8 cellular contexts compared by ENCODE assay signal in genomic region chr2:15636972-15637785, GRCh38. TPM values are rescaled to one million over a fixed set of nuclear protein-coding genes. Genes with fewer than 3 reads are reported as not detected.
DNase-seq lines count a peak whose midpoint lies in the region; ATAC-seq and TF ChIP-seq lines count a peak whose summit lies in the region.

No MANE protein-coding gene starts in this region.

- H3K4me3 ChIP-seq in BJ (ENCODE audit: low read depth, low read length) = no peak overlapping the region

- H3K4me1 Mint-ChIP-seq in endothelial cell (ENCODE audit: unreplicated experiment) = peaks cover 13% of the 10 kb centered on the region
- H3K4me1 Mint-ChIP-seq in stimulated activated effector memory CD8-positive, alpha-beta T cell treated with anti-CD3 and anti-CD28 coated beads, Interleukin-12 subunit alpha, Interleukin-12 subunit beta, amount 100 ng/mL, for 72 hours = no peaks in the 10 kb centered on the region

- H3K27me3 Mint-ChIP-seq in endothelial cell (ENCODE audit: unreplicated experiment) = peaks cover 1% of the 10 kb centered on the region

- H3K27ac Mint-ChIP-seq in endothelial cell (ENCODE audit: unreplicated experiment) = no peak overlapping the region
- no peak overlapping the region for H3K27ac Mint-ChIP-seq in stimulated activated effector memory CD8-positive, alpha-beta T cell treated with anti-CD3 and anti-CD28 coated beads, Interleukin-12 subunit alpha, Interleukin-12 subunit beta, amount 100 ng/mL, for 72 hours

- peak; percentile 95 for ATAC-seq in GM18867 (IDR thresholded peaks at IDR 0.05; ENCODE audit: unreplicated experiment)
- peak; percentile 89 for ATAC-seq in HG03045 (IDR thresholded peaks at IDR 0.05; ENCODE audit: unreplicated experiment)
- ATAC-seq in stimulated activated effector memory CD8-positive, alpha-beta T cell treated with anti-CD3 and anti-CD28 coated beads, Interleukin-12 subunit alpha, Interleukin-12 subunit beta, amount 100 ng/mL, for 72 hours = peak; percentile 70

- POLR2A ChIA-PET in BJ (lab: Charles Lee) = no interaction called here

- CTCF ChIA-PET in BJ (lab: Yijun Ruan, JAX) = interaction anchor here (0.6 to 7.5 kb wide), 12 partner anchors 8 to 974 kb away, joined by 3 to 54 read pairs (median 4); no protein-coding TSS in a partner anchor

- peaks cover 8% of the 10 kb centered on the region for H3K36me3 ChIP-seq in BJ (ENCODE audit: control insufficient read depth, insufficient read depth, low read length)

- H3K36me3 Mint-ChIP-seq in endothelial cell (ENCODE audit: low read depth, unreplicated experiment) = peaks cover 29% of the 10 kb centered on the region
- peaks cover 43% of the 10 kb centered on the region for H3K36me3 Mint-ChIP-seq in stimulated activated effector memory CD8-positive, alpha-beta T cell treated with anti-CD3 and anti-CD28 coated beads, Interleukin-12 subunit alpha, Interleukin-12 subunit beta, amount 100 ng/mL, for 72 hours

- no peaks in the 10 kb centered on the region for H3K9me3 Mint-ChIP-seq in endothelial cell (ENCODE audit: unreplicated experiment)
- peaks cover 6% of the 10 kb centered on the region for H3K9me3 Mint-ChIP-seq in stimulated activated effector memory CD8-positive, alpha-beta T cell treated with anti-CD3 and anti-CD28 coated beads, Interleukin-12 subunit alpha, Interleukin-12 subunit beta, amount 100 ng/mL, for 72 hours

- TF ChIP-seq CTCF in BJ (IDR thresholded peaks at IDR 0.05; ENCODE audit: insufficient read depth, low read depth, low read length) (peak; percentile 81), endothelial cell (IDR thresholded peaks at IDR 0.05; ENCODE audit: unreplicated experiment) (peak; percentile 88)

- no peaks in the 10 kb centered on the region for H3K27me3 ChIP-seq in BJ (ENCODE audit: control insufficient read depth, insufficient read depth, low read length)

- H3K4me3 Mint-ChIP-seq in endothelial cell (ENCODE audit: unreplicated experiment) = no peak overlapping the region
- H3K4me3 Mint-ChIP-seq in stimulated activated effector memory CD8-positive, alpha-beta T cell treated with anti-CD3 and anti-CD28 coated beads, Interleukin-12 subunit alpha, Interleukin-12 subunit beta, amount 100 ng/mL, for 72 hours = no peak overlapping the region

- DNase-seq in BJ (ENCODE audit: low read depth) (no peak), NCI-H2196 treated with DMSO at 0.1 percent for 48 hours (lab: John Stamatoyannopoulos, UW; ENCODE audit: unreplicated experiment) (peak; percentile 5), endothelial cell (ENCODE audit: low spot score) (peak; percentile 66), mucosa of gallbladder (ENCODE audit: low spot score) (peak; percentile 71)
- peak; percentile 55 to 63 for DNase-seq in activated CD4-positive, alpha-beta T cell treated with anti-CD3 and anti-CD28 coated beads, Interleukin-2, amount 50 U/mL, for 48 hours
- DNase-seq in stimulated activated effector memory CD8-positive, alpha-beta T cell treated with anti-CD3 and anti-CD28 coated beads, Interleukin-12 subunit alpha, Interleukin-12 subunit beta, amount 100 ng/mL, for 72 hours (ENCODE audit: low spot score in 2 of 2) = peak; percentile 11 to 58

RNA-seq across cellular contexts. Expression of gene DDX1, which starts 45.5 kb away (rescaled TPM):
- polyA plus RNA-seq in BJ (2011; rRNA removed) = 49.6 and 109 TPM in 2 replicates
- 24.0 and 24.1 TPM in 2 replicates for polyA minus RNA-seq in BJ (2011; rRNA and poly(A)+ RNA removed)
- total RNA-seq in endothelial cell (ENCODE audit: unreplicated experiment) (100 TPM), mucosa of gallbladder (69.1 TPM)
